ENCODE assay signal across 21 cellular contexts in genomic region chr3:33145221-33145900, GRCh38. TPM values are rescaled to one million over a fixed set of nuclear protein-coding genes. Genes with fewer than 3 reads are reported as not detected.
A peak's percentile ranks its signal among the peaks of the same experiment; 100 is the strongest.
DNase-seq lines count a peak whose midpoint lies in the region; ATAC-seq and TF ChIP-seq lines count a peak whose summit lies in the region.
"Had no signal": no experiment of that assay in that cellular context is flagged by ENCODE, and none has a peak within 500 bp of the region (broad histone marks: within the 10 kb centered on the region; RNA-seq: fewer than 3 reads in every experiment).

No MANE protein-coding gene starts in this region.

- no peak overlapping the region for H4K91ac ChIP-seq in neuronal stem cell (ENCODE audit: low read depth, low read length, poor library complexity)

- H2AK5ac ChIP-seq in neuronal stem cell (ENCODE audit: low read depth, low read length), result no peak overlapping the region

- intact Hi-C loops in CD14-positive monocyte (cut with micrococcal nuclease), result no loop called here
- intact Hi-C loops in ascending aorta (cut with DNase I), result loop anchor here (5.0 kb wide), 1 partner anchor 72 kb away; the partner anchor contains the start of gene SUSD5
- intact Hi-C loops in colonic mucosa (cut with DNase I), result no loop called here
- intact Hi-C loops in tibial artery (cut with DNase I; ENCODE audit: low total_unique reads), result no loop called here

- peaks cover 0 to 3% (median 0%) of the 10 kb centered on the region in 7 donors for H3K9me3 Mint-ChIP-seq in CD14-positive monocyte
- peaks cover 0 to 9% (median 0%) of the 10 kb centered on the region in 9 donors for H3K9me3 Mint-ChIP-seq in naive thymus-derived CD8-positive, alpha-beta T cell
- H3K9me3 Mint-ChIP-seq: CD8-positive, alpha-beta memory T cell; GM23338 had no signal

- no peak overlapping the region for H2AFZ ChIP-seq in neuronal stem cell (ENCODE audit: low read length)
- H2AFZ ChIP-seq: GM23338 had no signal

- no peak for TF ChIP-seq CTCF in CD14-positive monocyte (IDR thresholded peaks at IDR 0.05)
- no peak for TF ChIP-seq CTCF in ascending aorta (IDR thresholded peaks at IDR 0.05)
- TF ChIP-seq CTCF in colonic mucosa (IDR thresholded peaks at IDR 0.05), result no peak
- no peak for TF ChIP-seq CTCF in tibial artery (IDR thresholded peaks at IDR 0.05)

- no peak for DNase-seq in CD14-positive monocyte (ENCODE audit: low spot score)
- DNase-seq in ascending aorta (ENCODE audit: low spot score in 2 of 2), result no peak
- DNase-seq in neuronal stem cell (ENCODE audit: low spot score), result no peak
- DNase-seq in SKM-1 (lab: John Stamatoyannopoulos, UW; ENCODE audit: unreplicated experiment), result no peak
- no peak for DNase-seq in colonic mucosa
- no peak for DNase-seq in tibial artery
- no peak for DNase-seq in naive thymus-derived CD8-positive, alpha-beta T cell
- DNase-seq: CD8-positive, alpha-beta memory T cell; MV-4-11; NCI-H1694; NCI-H2081; NCI-H2171; NCI-H345; NCI-H524; NCI-H774; NK-92 treated with Interleukin-12 subunit alpha and Interleukin-12 subunit beta, amount 100 ng/mL, for 24 hours; Peyer's patch had no signal

- H3K9ac ChIP-seq in neuronal stem cell (ENCODE audit: low read depth, low read length, poor library complexity) (no peak overlapping the region), colonic mucosa (ENCODE audit: low read depth in 2 of 2, low read length in 2 of 2) (no peak overlapping the region)
- H3K9ac ChIP-seq: BLaER1 had no signal

- H3K4me3 ChIP-seq in ascending aorta (no peak overlapping the region), neuronal stem cell (ENCODE audit: low read length in 2 of 2) (no peak overlapping the region), colonic mucosa (no peak overlapping the region), tibial artery (no peak overlapping the region)
- H3K4me3 ChIP-seq: BLaER1, GM23338, Peyer's patch had no signal

- peaks cover 29% of the 10 kb centered on the region for H3K4me1 Mint-ChIP-seq in CD14-positive monocyte
- H3K4me1 Mint-ChIP-seq in naive thymus-derived CD8-positive, alpha-beta T cell, result peaks cover 0 to 5% (median 0%) of the 10 kb centered on the region in 4 donors

- H3K4me3 Mint-ChIP-seq in CD14-positive monocyte, result no peak overlapping the region
- no peak overlapping the region for H3K4me3 Mint-ChIP-seq in naive thymus-derived CD8-positive, alpha-beta T cell
- H3K4me3 Mint-ChIP-seq: CD8-positive, alpha-beta memory T cell; GM23338 had no signal

- H3K4ac ChIP-seq in neuronal stem cell (ENCODE audit: low read length), result no peak overlapping the region

- no peak overlapping the region for H2BK120ac ChIP-seq in neuronal stem cell (ENCODE audit: low read depth, low read length)

- H3K27ac ChIP-seq in ascending aorta (peak overlapping the region; percentile 41 to 87), cingulate gyrus (ENCODE audit: low read depth, low read length) (peak overlapping the region; percentile 92), neuronal stem cell (replicated peaks; ENCODE audit: low read length) (no peak overlapping the region), colonic mucosa (no peak overlapping the region), tibial artery (peak overlapping the region in 1 of 2 donors; percentile 79)
- H3K27ac ChIP-seq: 22Rv1, BLaER1, Peyer's patch had no signal

- WGBS in neuronal stem cell (ENCODE audit: extremely low coverage in 2 of 2, insufficient read length in 2 of 2, insufficient replicate concordance in 1 of 2), 2 donors, result no CpG with 5 or more reads among the region's 16 CpGs

- H3K4me2 ChIP-seq in neuronal stem cell (ENCODE audit: insufficient read depth, low read length, poor library complexity, severe bottlenecking), result no peak overlapping the region
- H3K4me2 ChIP-seq: BLaER1, GM23338 had no signal

- H3K27ac Mint-ChIP-seq in CD14-positive monocyte, result peak overlapping the region in 4 of 7 donors; percentile 5 to 86 (median 20)
- H3K27ac Mint-ChIP-seq in naive thymus-derived CD8-positive, alpha-beta T cell, result peak overlapping the region in 1 of 10 donors; percentile 8
- H3K27ac Mint-ChIP-seq: GM23338 had no signal

- no peak overlapping the region for H2BK15ac ChIP-seq in neuronal stem cell (ENCODE audit: low read length)

- H3K36me3 Mint-ChIP-seq in CD14-positive monocyte, result peaks cover 57 to 65% of the 10 kb centered on the region in 2 donors
- H3K36me3 Mint-ChIP-seq in naive thymus-derived CD8-positive, alpha-beta T cell, result peaks cover 5 to 35% (median 24%) of the 10 kb centered on the region in 3 donors

- H4K8ac ChIP-seq in neuronal stem cell (ENCODE audit: low read depth, low read length), result no peak overlapping the region

- H3K36me3 ChIP-seq in ascending aorta (peaks cover 23 to 35% of the 10 kb centered on the region in 2 donors), neuronal stem cell (replicated peaks in 1 of 2; ENCODE audit: control insufficient read depth in 2 of 2, insufficient read depth in 2 of 2, low read length in 2 of 2) (peaks cover 2 to 18% of the 10 kb centered on the region in 2 donors), colonic mucosa (no peaks in the 10 kb centered on the region), tibial artery (peaks cover 29 to 48% (median 29%) of the 10 kb centered on the region in 3 donors)

- no peak overlapping the region for H3K14ac ChIP-seq in neuronal stem cell (ENCODE audit: low read length)

- no peaks in the 10 kb centered on the region for H3K9me3 ChIP-seq in ascending aorta
- H3K9me3 ChIP-seq in neuronal stem cell (replicated peaks in 1 of 2; ENCODE audit: control insufficient read depth in 2 of 2, insufficient read depth in 1 of 2, low read depth in 1 of 2, low read length in 2 of 2), result no peaks in the 10 kb centered on the region
- H3K9me3 ChIP-seq in colonic mucosa, result no peaks in the 10 kb centered on the region
- no peaks in the 10 kb centered on the region for H3K9me3 ChIP-seq in tibial artery
- H3K9me3 ChIP-seq: BLaER1, Peyer's patch had no signal

- H3K23ac ChIP-seq in neuronal stem cell (ENCODE audit: low read depth, low read length, poor library complexity), result peak overlapping the region; percentile 12

- H2BK12ac ChIP-seq in neuronal stem cell (ENCODE audit: low read length), result no peak overlapping the region

- peaks cover 0 to 6% (median 0%) of the 10 kb centered on the region in 3 donors for H3K27me3 Mint-ChIP-seq in CD14-positive monocyte (ENCODE audit: low read depth in 3 of 3)
- peaks cover 0 to 3% (median 0%) of the 10 kb centered on the region in 5 donors for H3K27me3 Mint-ChIP-seq in naive thymus-derived CD8-positive, alpha-beta T cell
- H3K27me3 Mint-ChIP-seq: CD8-positive, alpha-beta memory T cell had no signal

- H3K4me1 ChIP-seq in ascending aorta, result peaks cover 7 to 31% of the 10 kb centered on the region in 2 donors
- peaks cover 0 to 2% of the 10 kb centered on the region in 2 donors for H3K4me1 ChIP-seq in neuronal stem cell (ENCODE audit: control insufficient read depth in 2 of 2, insufficient read depth in 1 of 2, low read depth in 1 of 2, low read length in 2 of 2)
- H3K4me1 ChIP-seq in colonic mucosa, result no peaks in the 10 kb centered on the region
- peaks cover 0 to 68% (median 29%) of the 10 kb centered on the region in 4 donors for H3K4me1 ChIP-seq in tibial artery
- H3K4me1 ChIP-seq: BLaER1, Peyer's patch had no signal

- H3K79me1 ChIP-seq in neuronal stem cell (ENCODE audit: low read depth, low read length), result no peaks in the 10 kb centered on the region

- POLR2A ChIA-PET in naive thymus-derived CD8-positive, alpha-beta T cell (lab: Charles Lee), result no interaction called here

- no peak for ATAC-seq in naive thymus-derived CD8-positive, alpha-beta T cell

- H3K27me3 ChIP-seq in ascending aorta (no peaks in the 10 kb centered on the region), neuronal stem cell (ENCODE audit: control insufficient read depth in 3 of 3, insufficient read depth in 3 of 3, low read depth in 1 of 3, low read length in 3 of 3) (no peaks in the 10 kb centered on the region), colonic mucosa (no peaks in the 10 kb centered on the region), tibial artery (no peaks in the 10 kb centered on the region)
- H3K27me3 ChIP-seq: BLaER1, Peyer's patch had no signal

- no peak overlapping the region for H2BK5ac ChIP-seq in neuronal stem cell (ENCODE audit: low read length)

- H3K18ac ChIP-seq in neuronal stem cell (ENCODE audit: low read length), result no peak overlapping the region

RNA-seq across cellular contexts. Expression of gene CRTAP, which starts 31.5 kb away (rescaled TPM):
- polyA plus RNA-seq in CD14-positive monocyte, result 100 to 1,000 TPM; 317 to 321 TPM
- total RNA-seq in ascending aorta, result 300 TPM
- polyA plus RNA-seq in neuronal stem cell (2013, experiment 1 of 2), result 116 TPM
- 119 TPM for polyA plus RNA-seq in neuronal stem cell (2013, experiment 2 of 2)
- 100 to 1,000 TPM in 1 of 2 donors, 10 to 100 TPM in 1; 92.7 to 101 TPM for total RNA-seq in colonic mucosa
- 10 to 100 TPM; 36.0 to 45.7 TPM for total RNA-seq in naive thymus-derived CD8-positive, alpha-beta T cell
- 10 to 100 TPM; 25.4 to 52.5 (median 36.0) TPM for polyA plus RNA-seq in naive thymus-derived CD8-positive, alpha-beta T cell

RNA-seq across cellular contexts. Expression of gene GLB1, which starts 48.4 kb away (rescaled TPM):
- polyA plus RNA-seq in CD14-positive monocyte, result 100 to 1,000 TPM; 145 to 169 TPM
- total RNA-seq in ascending aorta, result 39.7 TPM
- polyA plus RNA-seq in neuronal stem cell (2013, experiment 1 of 2), result 28.9 TPM
- polyA plus RNA-seq in neuronal stem cell (2013, experiment 2 of 2), result 29.5 TPM
- 10 to 100 TPM; 75.0 to 93.8 TPM for total RNA-seq in colonic mucosa
- total RNA-seq in naive thymus-derived CD8-positive, alpha-beta T cell, result 10 to 100 TPM; 18.7 to 27.0 TPM
- polyA plus RNA-seq in naive thymus-derived CD8-positive, alpha-beta T cell, result 10 to 100 TPM; 12.7 to 17.0 (median 16.3) TPM

RNA-seq across cellular contexts. Expression of gene TMPPE, which starts 48.4 kb away (rescaled TPM):
- polyA plus RNA-seq in CD14-positive monocyte, result 1 to 10 TPM; 3.8 to 4.3 TPM
- 7.3 TPM for total RNA-seq in ascending aorta
- 0.84 TPM for polyA plus RNA-seq in neuronal stem cell (2013, experiment 1 of 2)
- 0.84 TPM for polyA plus RNA-seq in neuronal stem cell (2013, experiment 2 of 2)
- 10 to 100 TPM; 10.9 to 14.6 TPM for total RNA-seq in colonic mucosa
- 1 to 10 TPM; 6.9 TPM for total RNA-seq in naive thymus-derived CD8-positive, alpha-beta T cell
- under 1 TPM; 0.14 to 0.77 (median 0.64) TPM for polyA plus RNA-seq in naive thymus-derived CD8-positive, alpha-beta T cell

Comparison
In these comparisons a context has a peak if more than half of its experiments do, and no peak if none do; other contexts are left out.
1. H3K27ac ChIP-seq: peak in ascending aorta (2 of 2) and cingulate gyrus (single experiment); none in neuronal stem cell (single experiment) and colonic mucosa (single experiment).